In the genomic region with DNA sequence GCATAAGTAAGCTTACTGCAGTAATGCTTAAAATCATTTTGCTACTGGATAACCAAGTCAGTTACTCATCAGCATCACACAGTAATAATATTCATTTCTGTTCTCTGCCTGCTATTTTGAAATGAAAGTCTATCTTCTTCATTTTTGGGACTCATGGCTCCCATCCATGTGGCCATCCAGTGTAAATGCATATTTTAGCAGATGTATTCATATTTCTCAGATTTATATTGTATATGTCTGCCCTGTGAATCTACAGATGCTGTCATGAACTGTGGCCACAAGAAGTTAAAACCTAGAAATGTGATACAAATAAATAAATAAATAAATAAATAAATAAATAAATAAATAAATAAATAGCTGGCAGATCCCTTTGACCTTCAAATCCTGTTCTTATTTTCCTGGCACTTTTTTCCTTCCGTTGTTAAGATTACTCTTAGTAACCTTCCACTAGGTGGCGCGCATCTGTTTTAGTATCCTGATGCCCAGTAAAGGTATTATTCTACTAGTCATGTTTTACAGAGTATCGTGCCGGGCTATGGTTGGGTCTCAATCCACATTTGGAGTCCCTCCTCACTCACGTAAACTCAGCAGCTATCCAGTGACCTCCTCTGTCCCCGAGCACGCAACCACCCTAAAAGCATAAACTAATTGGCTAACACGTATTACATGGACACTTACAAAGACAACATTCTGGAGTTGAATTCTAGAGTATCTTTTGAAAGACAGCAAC, we compare ENCODE assay signal across 8 cellular contexts.
DNase-seq lines count a peak whose midpoint lies in the region; ATAC-seq and TF ChIP-seq lines count a peak whose summit lies in the region.

No MANE protein-coding gene starts in this region.

- H3K36me3 ChIP-seq in lung (ENCODE audit: control insufficient read depth in 2 of 2, insufficient read depth in 2 of 2, low read length in 2 of 2): no peaks in the 10 kb centered on the region

- no peaks in the 10 kb centered on the region for H3K36me3 Mint-ChIP-seq in activated CD4-positive, alpha-beta T cell treated with anti-CD3 and anti-CD28 coated beads, Interleukin-2, amount 10 ng/mL, durations not matched to agents 24 days and 14 days (ENCODE audit: low read depth)

- peak overlapping the region; percentile 49 for H3K27ac Mint-ChIP-seq in activated CD4-positive, alpha-beta T cell treated with anti-CD3 and anti-CD28 coated beads, Interleukin-2, amount 10 ng/mL, durations not matched to agents 24 days and 14 days

- no peak overlapping the region for H3K4me3 ChIP-seq in lung

- peak; percentile 93 for DNase-seq in ELR (ENCODE audit: low read depth)
- DNase-seq in NCI-H69 (lab: John Stamatoyannopoulos, UW): peak; percentile 88
- DNase-seq in activated CD4-positive, alpha-beta T cell treated with anti-CD3 and anti-CD28 coated beads, Interleukin-2, amount 10 ng/mL, durations not matched to agents 24 days and 14 days: peak; percentile 91
- DNase-seq in dermis blood vessel endothelial cell: peak; percentile 89
- DNase-seq in lung (ENCODE audit: low spot score): peak; percentile 60
- DNase-seq in stimulated activated CD8-positive, alpha-beta memory T cell treated with anti-CD3 and anti-CD28 coated beads, Interleukin-2, amount 100 ng/mL, for 48 hours (ENCODE audit: low read depth in 2 of 2): peak; percentile 52 to 62

- H3K9me3 Mint-ChIP-seq in activated CD4-positive, alpha-beta T cell treated with anti-CD3 and anti-CD28 coated beads, Interleukin-2, amount 10 ng/mL, durations not matched to agents 24 days and 14 days: no peaks in the 10 kb centered on the region

- peak; percentile 27 for TF ChIP-seq CTCF in lung (IDR thresholded peaks at IDR 0.05; ENCODE audit: control extremely low read depth, extremely low read depth)

- peak overlapping the region; percentile 4 for H3K4me3 Mint-ChIP-seq in activated CD4-positive, alpha-beta T cell treated with anti-CD3 and anti-CD28 coated beads, Interleukin-2, amount 10 ng/mL, durations not matched to agents 24 days and 14 days

- H3K9me3 ChIP-seq in lung (ENCODE audit: control insufficient read depth in 2 of 2, insufficient read depth in 1 of 2, low read length in 1 of 2): no peaks in the 10 kb centered on the region

- WGBS in lung, 2 donors: 43 to 45% methylated on average over 9 of the region's 9 CpGs

- H3K27me3 ChIP-seq in lung (ENCODE audit: control insufficient read depth, insufficient read depth): no peaks in the 10 kb centered on the region

- no peak overlapping the region for H3K27ac ChIP-seq in lung (ENCODE audit: low read depth in 1 of 2, low read length in 1 of 2)

- peak; percentile 66 for ATAC-seq in HG03442 (IDR thresholded peaks at IDR 0.05; ENCODE audit: unreplicated experiment)
- ATAC-seq in lung (ENCODE audit: insufficient read depth, low FRiP score): no peak
- ATAC-seq in GM18502 (IDR thresholded peaks at IDR 0.05; ENCODE audit: poor library complexity, unreplicated experiment): no peak

- H3K4me1 ChIP-seq in lung (ENCODE audit: control insufficient read depth in 2 of 2, insufficient read depth in 2 of 2, low read length in 2 of 2): no peaks in the 10 kb centered on the region

- peaks cover 56% of the 10 kb centered on the region for H3K4me1 Mint-ChIP-seq in activated CD4-positive, alpha-beta T cell treated with anti-CD3 and anti-CD28 coated beads, Interleukin-2, amount 10 ng/mL, durations not matched to agents 24 days and 14 days

- intact Hi-C loops in activated CD4-positive, alpha-beta T cell treated with anti-CD3 and anti-CD28 coated beads, Interleukin-2, amount 10 ng/mL, durations not matched to agents 24 days and 14 days (cut with micrococcal nuclease): loop anchor here (1.0 to 5.0 kb wide), 4 partner anchors 80 to 160 kb away; a partner anchor contains a TSS

- no peaks in the 10 kb centered on the region for H3K27me3 Mint-ChIP-seq in activated CD4-positive, alpha-beta T cell treated with anti-CD3 and anti-CD28 coated beads, Interleukin-2, amount 10 ng/mL, durations not matched to agents 24 days and 14 days
